Comparison of ENCODE assay signal across 20 cellular contexts in the genomic region with DNA sequence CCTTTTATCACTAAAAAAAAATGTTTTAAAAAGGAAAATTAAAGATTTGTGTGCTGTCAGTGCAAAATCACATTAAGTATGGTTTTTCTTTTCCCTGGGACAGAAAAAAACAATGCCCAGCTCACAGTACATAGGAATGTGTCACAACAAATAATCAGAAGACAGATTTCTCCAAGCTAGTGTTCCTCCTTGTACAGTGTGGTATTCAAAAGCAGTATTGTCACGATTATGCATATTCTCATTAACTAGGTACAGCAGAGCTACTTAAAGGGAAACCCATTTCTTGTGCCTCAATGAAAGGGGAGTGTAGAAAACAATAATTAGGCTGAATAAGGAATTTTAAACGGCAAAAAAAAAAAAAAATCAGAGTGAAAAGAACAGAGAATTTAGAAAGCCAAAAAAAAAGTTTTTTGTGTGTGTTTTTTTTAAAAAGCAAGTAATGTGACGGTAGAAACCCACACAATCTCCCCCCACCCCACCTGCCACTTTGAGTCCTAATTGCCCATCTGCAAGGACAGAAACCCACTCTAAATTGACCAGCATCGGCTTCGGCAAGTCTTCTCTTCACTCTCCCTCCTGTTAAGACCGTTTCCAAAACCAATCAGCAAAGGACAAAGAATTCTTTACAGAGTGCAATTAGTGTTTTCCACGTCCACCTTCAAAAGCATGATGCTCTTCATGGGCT. TPM values are rescaled to one million over a fixed set of nuclear protein-coding genes. Genes with fewer than 3 reads are reported as not detected.
DNase-seq lines count a peak whose midpoint lies in the region; ATAC-seq and TF ChIP-seq lines count a peak whose summit lies in the region.
"Had no signal": no experiment of that assay in that cellular context is flagged by ENCODE, and none has a peak within 500 bp of the region (broad histone marks: within the 10 kb centered on the region; RNA-seq: fewer than 3 reads in every experiment).

No MANE protein-coding gene starts in this region.

- H3K9me3 Mint-ChIP-seq in CD8-positive, alpha-beta T cell = no peaks in the 10 kb centered on the region
- H3K9me3 Mint-ChIP-seq in glutamatergic neuron (ENCODE audit: unreplicated experiment) = no peaks in the 10 kb centered on the region
- H3K9me3 Mint-ChIP-seq: CD4-positive, CD25-positive, alpha-beta regulatory T cell had no signal

- ATAC-seq in CD8-positive, alpha-beta T cell = no peak
- ATAC-seq in HG03045 (IDR thresholded peaks at IDR 0.05; ENCODE audit: unreplicated experiment) = no peak

- CTCF ChIA-PET in CD8-positive, alpha-beta T cell (lab: Charles Lee) = no interaction called here

- no peak overlapping the region for H3K27ac ChIP-seq in CD8-positive, alpha-beta T cell (ENCODE audit: low read depth, low read length)
- H3K27ac ChIP-seq in SK-N-MC = no peak overlapping the region

- no peak overlapping the region for H3K4me3 ChIP-seq in CD8-positive, alpha-beta T cell (ENCODE audit: low read depth, low read length)
- H3K4me3 ChIP-seq in SK-N-MC = peak overlapping the region; percentile 52
- H3K4me3 ChIP-seq: gastroesophageal sphincter had no signal

- in situ Hi-C loops in ACHN (cut with HindIII; ENCODE audit: low pct_ligation_motif_present, low pct_unique_long_range_greater_than_20kb, low sequenced_read_pairs) = no loop called here

- H3K9me3 ChIP-seq in CD8-positive, alpha-beta T cell (ENCODE audit: low read length) = no peaks in the 10 kb centered on the region
- no peaks in the 10 kb centered on the region for H3K9me3 ChIP-seq in SK-N-MC (ENCODE audit: low read depth, low read length)
- H3K9me3 ChIP-seq: gastroesophageal sphincter had no signal

- no peaks in the 10 kb centered on the region for H3K27me3 ChIP-seq in CD8-positive, alpha-beta T cell (ENCODE audit: insufficient read depth, low read length)
- H3K27me3 ChIP-seq: gastroesophageal sphincter had no signal

- intact Hi-C loops in CD8-positive, alpha-beta T cell (cut with DNase I, micrococcal nuclease) = no loop called here
- intact Hi-C loops in cardiac septum (cut with DNase I) = no loop called here

- peaks cover 32% of the 10 kb centered on the region for H3K36me3 ChIP-seq in CD8-positive, alpha-beta T cell (ENCODE audit: insufficient read depth, low read length)
- H3K36me3 ChIP-seq in SK-N-MC (ENCODE audit: insufficient read depth, low read length) = no peaks in the 10 kb centered on the region
- H3K36me3 ChIP-seq: gastroesophageal sphincter had no signal

- peak overlapping the region; percentile 18 for H3K27ac Mint-ChIP-seq in CD8-positive, alpha-beta T cell
- H3K27ac Mint-ChIP-seq in glutamatergic neuron (ENCODE audit: unreplicated experiment) = peak overlapping the region; percentile 35
- H3K27ac Mint-ChIP-seq: memory B cell had no signal

- H3K9ac ChIP-seq in SK-N-MC (ENCODE audit: insufficient read length) = no peak overlapping the region

- no peaks in the 10 kb centered on the region for H3K4me1 ChIP-seq in CD8-positive, alpha-beta T cell (ENCODE audit: insufficient read depth, low read length)

- no peak overlapping the region for H3K4me3 Mint-ChIP-seq in CD8-positive, alpha-beta T cell
- peak overlapping the region; percentile 10 for H3K4me3 Mint-ChIP-seq in glutamatergic neuron (ENCODE audit: unreplicated experiment)
- H3K4me3 Mint-ChIP-seq: CD4-positive, CD25-positive, alpha-beta regulatory T cell; memory B cell had no signal

- H3K27me3 Mint-ChIP-seq in CD8-positive, alpha-beta T cell (ENCODE audit: low read depth) = no peaks in the 10 kb centered on the region
- no peaks in the 10 kb centered on the region for H3K27me3 Mint-ChIP-seq in glutamatergic neuron (ENCODE audit: unreplicated experiment)
- H3K27me3 Mint-ChIP-seq: CD4-positive, CD25-positive, alpha-beta regulatory T cell had no signal

- H3K4me1 Mint-ChIP-seq in CD8-positive, alpha-beta T cell (ENCODE audit: low read depth) = peaks cover 13% of the 10 kb centered on the region
- peaks cover 18% of the 10 kb centered on the region for H3K4me1 Mint-ChIP-seq in glutamatergic neuron (ENCODE audit: low read depth, unreplicated experiment)
- H3K4me1 Mint-ChIP-seq: memory B cell had no signal

- H3K36me3 Mint-ChIP-seq in CD8-positive, alpha-beta T cell = peaks cover 74% of the 10 kb centered on the region
- peaks cover 5% of the 10 kb centered on the region for H3K36me3 Mint-ChIP-seq in glutamatergic neuron (ENCODE audit: unreplicated experiment)

- DNase-seq in CD8-positive, alpha-beta T cell = no peak
- DNase-seq in SK-N-MC (ENCODE audit: low read depth, low spot score) (no peak), glutamatergic neuron (no peak), retina (peak; percentile 66), NCI-H187 treated with DMSO at 0.1 percent for 48 hours (lab: John Stamatoyannopoulos, UW) (no peak), cardiac septum (ENCODE audit: low spot score) (no peak), ACHN (no peak)
- DNase-seq: activated CD4-positive, alpha-beta T cell treated with anti-CD3 and anti-CD28 coated beads, Interleukin-2, amount 50 U/mL, for 1 hour; activated gamma-delta T cell treated with Interleukin-2 at 50 U/mL for 16 hours; CD4-positive, CD25-positive, alpha-beta regulatory T cell; central memory CD4-positive, alpha-beta T cell; DMS153; GDM1; NCI-H146; NCI-H748 treated with DMSO at 0.1 percent for 48 hours; Right ventricle myocardium superior; stimulated activated CD4-positive, alpha-beta T cell treated with anti-CD3 and anti-CD28 coated beads, Interleukin-12 subunit alpha, Interleukin-12 subunit beta, amount 100 ng/mL, for 4 hours had no signal

- no peak for TF ChIP-seq CTCF in CD8-positive, alpha-beta T cell (IDR thresholded peaks at IDR 0.05)
- no peak for TF ChIP-seq CTCF in glutamatergic neuron (IDR thresholded peaks at IDR 0.05; ENCODE audit: partially characterized antibody, unreplicated experiment)

- POLR2A ChIA-PET in CD8-positive, alpha-beta T cell (lab: Charles Lee) = interaction anchor here (0.7 to 2.0 kb wide), 2 partner anchors 9 to 654 kb away, joined by 3 to 5 read pairs; no protein-coding TSS in a partner anchor

RNA-seq across cellular contexts. Expression of a gene that starts 41.0 kb away (rescaled TPM):
- 10 to 100 TPM; 33.0 to 34.5 TPM for total RNA-seq in CD8-positive, alpha-beta T cell
- 21.9 TPM for total RNA-seq in glutamatergic neuron (ENCODE audit: unreplicated experiment)
- 54.7 TPM for total RNA-seq in cardiac septum
